In genomic region chr3:33791477-33792166, GRCh38 we compare ENCODE assay signal across 1 cellular context.
TF ChIP-seq lines count a peak whose summit lies in the region.

No MANE protein-coding gene starts in this region.

TF ChIP-seq in K562, 482 proteins besides CTCF, POLR2A, EP300 and RAD21 (continued from another document and continues in another):
- TF ChIP-seq ZNF274 (IDR thresholded peaks at IDR 0.05; ENCODE audit: borderline replicate concordance, low read depth, low read length), result no peak
- no peak for TF ChIP-seq TGIF2 (CRISPR knock-in tag; IDR thresholded peaks at IDR 0.05)
- TF ChIP-seq DLX4 (CRISPR knock-in tag; IDR thresholded peaks at IDR 0.05), result no peak
- peak; percentile 70; the same call in 1 of the 2 replicates for TF ChIP-seq SP1 (CRISPR knock-in tag; IDR thresholded peaks at IDR 0.05)
- no peak for TF ChIP-seq ZHX1 (conservative IDR thresholded peaks at IDR 0.05; ENCODE audit: low read length)
- TF ChIP-seq CC2D1A (IDR thresholded peaks at IDR 0.05), result peak; percentile 78
- TF ChIP-seq SMARCA4 (IDR thresholded peaks at IDR 0.05), result peak; percentile 93
- peak; percentile 68 for TF ChIP-seq CCNT2 (IDR thresholded peaks at IDR 0.05; ENCODE audit: borderline replicate concordance, extremely low read depth, insufficient read length, low read depth, low read length)
- peak; percentile 63 for TF ChIP-seq SETDB1 (IDR thresholded peaks at IDR 0.05; ENCODE audit: low read length)
- TF ChIP-seq TOE1 (IDR thresholded peaks at IDR 0.05; ENCODE audit: borderline replicate concordance), result peak; percentile 94; the same call in 1 of the 2 replicates
- no peak for TF ChIP-seq TOE1 (CRISPR knock-in tag; IDR thresholded peaks at IDR 0.05; ENCODE audit: borderline replicate concordance, low read depth)
- TF ChIP-seq ELF1 (tag; IDR thresholded peaks at IDR 0.05), result peak; percentile 94
- no peak for TF ChIP-seq ZBTB43 (CRISPR knock-in tag; IDR thresholded peaks at IDR 0.05)
- no peak for TF ChIP-seq TAF15 (IDR thresholded peaks at IDR 0.05; ENCODE audit: low read depth, low read length)
- peak; percentile 95 for TF ChIP-seq SOX6 (IDR thresholded peaks at IDR 0.05)
- peak; percentile 79 for TF ChIP-seq EP400 (IDR thresholded peaks at IDR 0.05)
- peak; percentile 91 for TF ChIP-seq ZNF175 (CRISPR knock-in tag; IDR thresholded peaks at IDR 0.05; ENCODE audit: low read depth)
- 0 out of 2 replicates have a peak, but pooled peaks have one; percentile 14 for TF ChIP-seq NKRF (IDR thresholded peaks at IDR 0.05; ENCODE audit: borderline replicate concordance)
- TF ChIP-seq YY1 (IDR thresholded peaks at IDR 0.05; ENCODE audit: borderline replicate concordance in 1 of 3, control insufficient read depth in 1 of 3, extremely low read depth in 1 of 3, insufficient read depth in 3 of 3, insufficient read length in 1 of 3, insufficient replicate concordance in 2 of 3, low read depth in 1 of 3, low read length in 2 of 3), result peak in 1 of 3 experiments; percentile 38
- peak; percentile 29 for TF ChIP-seq PRDM10 (IDR thresholded peaks at IDR 0.05; ENCODE audit: partially characterized antibody)
- TF ChIP-seq TFAP4 (CRISPR knock-in tag; IDR thresholded peaks at IDR 0.05; ENCODE audit: borderline replicate concordance), result peak; percentile 88
- TF ChIP-seq RCOR1 (IDR thresholded peaks at IDR 0.05; ENCODE audit: borderline replicate concordance in 1 of 2, low read depth in 2 of 2, low read length in 2 of 2), result peak in 1 of 2 experiments; percentile 92; a peak in 3 of 4 replicates
- no peak for TF ChIP-seq BRF2 (IDR thresholded peaks at IDR 0.05; ENCODE audit: borderline replicate concordance, insufficient read depth, insufficient read length)
- TF ChIP-seq MGA (IDR thresholded peaks at IDR 0.05), result peak; percentile 72; the same call in 1 of the 2 replicates
